In genomic region chr20:46913329-46914044, GRCh38 we compare ENCODE assay signal across 24 cellular contexts. TPM values are rescaled to one million over a fixed set of nuclear protein-coding genes. Genes with fewer than 3 reads are reported as not detected.
"Had no signal": no experiment of that assay in that cellular context is flagged by ENCODE, and none has a peak within 500 bp of the region (broad histone marks: within the 10 kb centered on the region; RNA-seq: fewer than 3 reads in every experiment).

No MANE protein-coding gene starts in this region.

- DNase-seq: endodermal cell; foreskin keratinocyte; head of caudate nucleus; kidney; left cardiac atrium; mammary epithelial cell; naive thymus-derived CD4-positive, alpha-beta T cell; nephron progenitor cell; posterior cingulate gyrus; sigmoid colon; stimulated activated CD4-positive, alpha-beta T cell treated with anti-CD3 and anti-CD28 coated beads, Interleukin-2, amount 100 ng/mL, for 24 hours; stimulated activated CD4-positive, alpha-beta T cell treated with anti-CD3 and anti-CD28 coated beads, Interleukin-4, amount 100 ng/mL, for 4 hours; stimulated activated naive B cell treated with anti-CD40 and anti-IgM and Interleukin-4, amounts not matched to agents 10 μg/mL and 1 μg/mL and 100 μg/mL, for 72 hours; stimulated activated naive CD8-positive, alpha-beta T cell treated with anti-CD3 and anti-CD28 coated beads, Interleukin-15, amount 100 ng/mL, for 72 hours; testis; upper lobe of right lung had no signal

- H3K4me1 ChIP-seq: foreskin keratinocyte, sigmoid colon, upper lobe of right lung had no signal

- H3K27ac ChIP-seq: foreskin keratinocyte, hepatocyte, neutrophil, sigmoid colon, testis, upper lobe of right lung had no signal

- H3K36me3 ChIP-seq: neutrophil, sigmoid colon, tibial nerve, upper lobe of right lung had no signal

- H3K9me3 ChIP-seq: neutrophil, testis, upper lobe of right lung had no signal

- H2AFZ ChIP-seq: hepatocyte had no signal

- FAIRE-seq: colon, endothelial cell of umbilical vein, kidney had no signal

- H3K79me2 ChIP-seq: hepatocyte had no signal

- H3K4me3 ChIP-seq: hepatocyte, sigmoid colon, skin epidermis, testis, tibial nerve, upper lobe of right lung had no signal

- H3K4me2 ChIP-seq: hepatocyte had no signal

- H3K27me3 ChIP-seq: foreskin keratinocyte, hepatocyte, neutrophil, testis, tibial nerve had no signal

- ATAC-seq: foreskin keratinocyte; left cardiac atrium; naive thymus-derived CD4-positive, alpha-beta T cell; stimulated activated naive B cell treated with anti-CD40 and anti-IgM and Interleukin-4, amounts not matched to agents 10 μg/mL and 1 μg/mL and 100 μg/mL, for 72 hours; stimulated activated naive CD8-positive, alpha-beta T cell treated with anti-CD3 and anti-CD28 coated beads, Interleukin-15, amount 100 ng/mL, for 72 hours; upper lobe of right lung had no signal

RNA-seq across cellular contexts. Expression of gene EYA2, which starts 18.8 kb away (rescaled TPM):
- total RNA-seq: endothelial cell of umbilical vein, foreskin keratinocyte, osteocyte, pulmonary artery endothelial cell had no signal
- polyA plus RNA-seq: endothelial cell of umbilical vein; foreskin keratinocyte; naive thymus-derived CD4-positive, alpha-beta T cell had no signal
